In the genomic region with DNA sequence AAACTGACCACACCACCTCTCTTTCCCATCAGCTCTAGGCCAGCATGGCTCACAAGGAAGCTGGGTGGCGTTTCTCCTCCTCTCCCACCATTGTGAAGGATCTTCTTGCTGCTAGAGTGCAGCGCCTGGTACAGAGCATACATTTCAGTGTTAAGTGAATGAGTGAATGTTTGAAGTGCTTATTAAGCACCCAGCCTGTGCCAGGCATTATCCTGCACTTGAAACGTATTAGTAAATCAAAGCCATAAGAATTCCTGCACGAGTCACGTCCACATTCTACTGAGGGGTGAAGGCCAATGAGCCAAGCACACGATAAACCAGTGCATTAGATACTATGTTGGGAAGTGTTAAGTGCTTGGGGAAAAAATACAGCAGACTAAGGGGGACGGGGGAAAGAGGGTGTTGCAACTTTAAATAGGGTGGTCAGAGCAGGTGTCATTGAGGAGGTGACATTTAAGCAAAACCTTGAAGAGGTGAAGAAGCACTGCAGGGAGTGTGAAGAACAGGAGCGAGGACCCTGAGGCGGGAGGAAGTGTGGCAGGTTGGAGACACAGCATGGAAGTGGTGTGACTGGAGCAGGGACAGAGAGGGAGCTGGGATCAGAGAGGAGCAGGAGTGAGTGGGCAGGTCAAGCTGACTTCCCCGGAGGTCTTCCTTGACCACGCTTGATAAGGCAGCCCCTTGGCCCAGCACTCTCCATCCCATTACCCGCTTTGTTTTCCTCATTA, we compare ENCODE assay signal across 1 cellular context.
TF ChIP-seq lines count a peak whose summit lies in the region.

No MANE protein-coding gene starts in this region.

TF ChIP-seq in H1, 55 proteins besides CTCF, POLR2A, EP300 and RAD21 (continued from another document):
- TF ChIP-seq, protein P1, sequence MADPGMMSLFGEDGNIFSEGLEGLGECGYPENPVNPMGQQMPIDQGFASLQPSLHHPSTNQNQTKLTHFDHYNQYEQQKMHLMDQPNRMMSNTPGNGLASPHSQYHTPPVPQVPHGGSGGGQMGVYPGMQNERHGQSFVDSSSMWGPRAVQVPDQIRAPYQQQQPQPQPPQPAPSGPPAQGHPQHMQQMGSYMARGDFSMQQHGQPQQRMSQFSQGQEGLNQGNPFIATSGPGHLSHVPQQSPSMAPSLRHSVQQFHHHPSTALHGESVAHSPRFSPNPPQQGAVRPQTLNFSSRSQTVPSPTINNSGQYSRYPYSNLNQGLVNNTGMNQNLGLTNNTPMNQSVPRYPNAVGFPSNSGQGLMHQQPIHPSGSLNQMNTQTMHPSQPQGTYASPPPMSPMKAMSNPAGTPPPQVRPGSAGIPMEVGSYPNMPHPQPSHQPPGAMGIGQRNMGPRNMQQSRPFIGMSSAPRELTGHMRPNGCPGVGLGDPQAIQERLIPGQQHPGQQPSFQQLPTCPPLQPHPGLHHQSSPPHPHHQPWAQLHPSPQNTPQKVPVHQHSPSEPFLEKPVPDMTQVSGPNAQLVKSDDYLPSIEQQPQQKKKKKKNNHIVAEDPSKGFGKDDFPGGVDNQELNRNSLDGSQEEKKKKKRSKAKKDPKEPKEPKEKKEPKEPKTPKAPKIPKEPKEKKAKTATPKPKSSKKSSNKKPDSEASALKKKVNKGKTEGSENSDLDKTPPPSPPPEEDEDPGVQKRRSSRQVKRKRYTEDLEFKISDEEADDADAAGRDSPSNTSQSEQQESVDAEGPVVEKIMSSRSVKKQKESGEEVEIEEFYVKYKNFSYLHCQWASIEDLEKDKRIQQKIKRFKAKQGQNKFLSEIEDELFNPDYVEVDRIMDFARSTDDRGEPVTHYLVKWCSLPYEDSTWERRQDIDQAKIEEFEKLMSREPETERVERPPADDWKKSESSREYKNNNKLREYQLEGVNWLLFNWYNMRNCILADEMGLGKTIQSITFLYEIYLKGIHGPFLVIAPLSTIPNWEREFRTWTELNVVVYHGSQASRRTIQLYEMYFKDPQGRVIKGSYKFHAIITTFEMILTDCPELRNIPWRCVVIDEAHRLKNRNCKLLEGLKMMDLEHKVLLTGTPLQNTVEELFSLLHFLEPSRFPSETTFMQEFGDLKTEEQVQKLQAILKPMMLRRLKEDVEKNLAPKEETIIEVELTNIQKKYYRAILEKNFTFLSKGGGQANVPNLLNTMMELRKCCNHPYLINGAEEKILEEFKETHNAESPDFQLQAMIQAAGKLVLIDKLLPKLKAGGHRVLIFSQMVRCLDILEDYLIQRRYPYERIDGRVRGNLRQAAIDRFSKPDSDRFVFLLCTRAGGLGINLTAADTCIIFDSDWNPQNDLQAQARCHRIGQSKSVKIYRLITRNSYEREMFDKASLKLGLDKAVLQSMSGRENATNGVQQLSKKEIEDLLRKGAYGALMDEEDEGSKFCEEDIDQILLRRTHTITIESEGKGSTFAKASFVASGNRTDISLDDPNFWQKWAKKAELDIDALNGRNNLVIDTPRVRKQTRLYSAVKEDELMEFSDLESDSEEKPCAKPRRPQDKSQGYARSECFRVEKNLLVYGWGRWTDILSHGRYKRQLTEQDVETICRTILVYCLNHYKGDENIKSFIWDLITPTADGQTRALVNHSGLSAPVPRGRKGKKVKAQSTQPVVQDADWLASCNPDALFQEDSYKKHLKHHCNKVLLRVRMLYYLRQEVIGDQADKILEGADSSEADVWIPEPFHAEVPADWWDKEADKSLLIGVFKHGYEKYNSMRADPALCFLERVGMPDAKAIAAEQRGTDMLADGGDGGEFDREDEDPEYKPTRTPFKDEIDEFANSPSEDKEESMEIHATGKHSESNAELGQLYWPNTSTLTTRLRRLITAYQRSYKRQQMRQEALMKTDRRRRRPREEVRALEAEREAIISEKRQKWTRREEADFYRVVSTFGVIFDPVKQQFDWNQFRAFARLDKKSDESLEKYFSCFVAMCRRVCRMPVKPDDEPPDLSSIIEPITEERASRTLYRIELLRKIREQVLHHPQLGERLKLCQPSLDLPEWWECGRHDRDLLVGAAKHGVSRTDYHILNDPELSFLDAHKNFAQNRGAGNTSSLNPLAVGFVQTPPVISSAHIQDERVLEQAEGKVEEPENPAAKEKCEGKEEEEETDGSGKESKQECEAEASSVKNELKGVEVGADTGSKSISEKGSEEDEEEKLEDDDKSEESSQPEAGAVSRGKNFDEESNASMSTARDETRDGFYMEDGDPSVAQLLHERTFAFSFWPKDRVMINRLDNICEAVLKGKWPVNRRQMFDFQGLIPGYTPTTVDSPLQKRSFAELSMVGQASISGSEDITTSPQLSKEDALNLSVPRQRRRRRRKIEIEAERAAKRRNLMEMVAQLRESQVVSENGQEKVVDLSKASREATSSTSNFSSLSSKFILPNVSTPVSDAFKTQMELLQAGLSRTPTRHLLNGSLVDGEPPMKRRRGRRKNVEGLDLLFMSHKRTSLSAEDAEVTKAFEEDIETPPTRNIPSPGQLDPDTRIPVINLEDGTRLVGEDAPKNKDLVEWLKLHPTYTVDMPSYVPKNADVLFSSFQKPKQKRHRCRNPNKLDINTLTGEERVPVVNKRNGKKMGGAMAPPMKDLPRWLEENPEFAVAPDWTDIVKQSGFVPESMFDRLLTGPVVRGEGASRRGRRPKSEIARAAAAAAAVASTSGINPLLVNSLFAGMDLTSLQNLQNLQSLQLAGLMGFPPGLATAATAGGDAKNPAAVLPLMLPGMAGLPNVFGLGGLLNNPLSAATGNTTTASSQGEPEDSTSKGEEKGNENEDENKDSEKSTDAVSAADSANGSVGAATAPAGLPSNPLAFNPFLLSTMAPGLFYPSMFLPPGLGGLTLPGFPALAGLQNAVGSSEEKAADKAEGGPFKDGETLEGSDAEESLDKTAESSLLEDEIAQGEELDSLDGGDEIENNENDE (IDR thresholded peaks at IDR 0.05; ENCODE audit: insufficient replicate concordance, low read length) = no peak
- TF ChIP-seq BRCA1 (IDR thresholded peaks at IDR 0.05; ENCODE audit: low read depth, low read length) (no peak), SAP30 (IDR thresholded peaks at IDR 0.05; ENCODE audit: insufficient read depth, insufficient replicate concordance, low read length) (no peak), CREB1 (IDR thresholded peaks at IDR 0.05) (no peak), KDM5A (IDR thresholded peaks at IDR 0.05; ENCODE audit: low read length) (no peak), RBBP5 (IDR thresholded peaks at IDR 0.05; ENCODE audit: borderline replicate concordance, low read depth, low read length) (no peak), MAFK (IDR thresholded peaks at IDR 0.05; ENCODE audit: low read depth, low read length) (no peak), POU5F1 (IDR thresholded peaks at IDR 0.05; ENCODE audit: low read depth, low read length) (no peak), KDM4A (IDR thresholded peaks at IDR 0.05; ENCODE audit: low read depth, low read length, severe bottlenecking) (no peak), TEAD4 (IDR thresholded peaks at IDR 0.05; ENCODE audit: low read depth, low read length) (no peak), CBX5 (IDR thresholded peaks at IDR 0.05; ENCODE audit: low read depth, low read length) (no peak), RFX5 (IDR thresholded peaks at IDR 0.05; ENCODE audit: borderline replicate concordance, low read depth, low read length) (no peak), SRF (IDR thresholded peaks at IDR 0.05; ENCODE audit: low read depth, low read length) (no peak), YY1 (IDR thresholded peaks at IDR 0.05; ENCODE audit: low read depth, low read length) (no peak), EZH2 (IDR thresholded peaks at IDR 0.05; ENCODE audit: low read depth, low read length, severe bottlenecking) (no peak), NRF1 (IDR thresholded peaks at IDR 0.05; ENCODE audit: low read depth, low read length) (no peak), SIN3A (conservative IDR thresholded peaks at IDR 0.05 in 1 of 2, IDR thresholded peaks at IDR 0.05 in 1 of 2; ENCODE audit: low read depth in 1 of 2, low read length in 2 of 2) (no peak)
- TF ChIP-seq, protein P2, sequence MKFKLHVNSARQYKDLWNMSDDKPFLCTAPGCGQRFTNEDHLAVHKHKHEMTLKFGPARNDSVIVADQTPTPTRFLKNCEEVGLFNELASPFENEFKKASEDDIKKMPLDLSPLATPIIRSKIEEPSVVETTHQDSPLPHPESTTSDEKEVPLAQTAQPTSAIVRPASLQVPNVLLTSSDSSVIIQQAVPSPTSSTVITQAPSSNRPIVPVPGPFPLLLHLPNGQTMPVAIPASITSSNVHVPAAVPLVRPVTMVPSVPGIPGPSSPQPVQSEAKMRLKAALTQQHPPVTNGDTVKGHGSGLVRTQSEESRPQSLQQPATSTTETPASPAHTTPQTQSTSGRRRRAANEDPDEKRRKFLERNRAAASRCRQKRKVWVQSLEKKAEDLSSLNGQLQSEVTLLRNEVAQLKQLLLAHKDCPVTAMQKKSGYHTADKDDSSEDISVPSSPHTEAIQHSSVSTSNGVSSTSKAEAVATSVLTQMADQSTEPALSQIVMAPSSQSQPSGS (IDR thresholded peaks at IDR 0.05; ENCODE audit: low read length) = no peak
TF ChIP-seq in H1: peak in this region for 0.
